ENCODE assay signal across 10 cellular contexts in genomic region chr15:55499158-55499557, GRCh38. TPM values are rescaled to one million over a fixed set of nuclear protein-coding genes. Genes with fewer than 3 reads are reported as not detected.
DNase-seq lines count a peak whose midpoint lies in the region; ATAC-seq and TF ChIP-seq lines count a peak whose summit lies in the region.
"Had no signal": no experiment of that assay in that cellular context is flagged by ENCODE, and none has a peak within 500 bp of the region (broad histone marks: within the 10 kb centered on the region; RNA-seq: fewer than 3 reads in every experiment).

No MANE protein-coding gene starts in this region.

- CTCF ChIA-PET in WTC11 (lab: Charles Lee) = interaction anchor here (0.7 kb wide), 1 partner anchor 283 kb away, joined by 6 read pairs; no protein-coding TSS in a partner anchor

- H3K9ac ChIP-seq in ES-I3 (ENCODE audit: low read depth, low read length) = peak overlapping the region; percentile 61; the same call in 1 of the 2 replicates

- H3K4me1 Mint-ChIP-seq in WTC11 (peaks cover 5% of the 10 kb centered on the region; the same call in 1 of the 2 replicates), mesothelial cell of epicardium (peaks cover 9% of the 10 kb centered on the region)

- in situ Hi-C loops in transverse colon (cut with MboI; ENCODE audit: low pct_ligation_motif_present in 1 of 4, low pct_unique_long_range_greater_than_20kb in 1 of 4, low sequenced_read_pairs in 3 of 4) = no loop called here

- no peak for DNase-seq in BE2C
- DNase-seq in WTC11 (ENCODE audit: low spot score) = no peak
- no peak for DNase-seq in mesothelial cell of epicardium (ENCODE audit: low spot score in 2 of 2, unreplicated experiment in 2 of 2)
- DNase-seq in transverse colon = no peak
- no peak for DNase-seq in Peyer's patch
- DNase-seq: NCI-H226, SHP77 had no signal

- H3K9me3 Mint-ChIP-seq in WTC11 = peaks cover 4% of the 10 kb centered on the region
- peaks cover 6% of the 10 kb centered on the region for H3K9me3 Mint-ChIP-seq in mesothelial cell of epicardium
- H3K9me3 Mint-ChIP-seq: dendritic cell treated with granulocyte-macrophage colony-stimulating factor and Interleukin-4, amounts not matched to agents 40 ng/mL and 50 ng/mL, for 4 days had no signal

- H3K4me1 ChIP-seq in BE2C (no peaks in the 10 kb centered on the region), ES-I3 (ENCODE audit: insufficient read depth, low read length) (no peaks in the 10 kb centered on the region), transverse colon (peaks cover 0 to 13% (median 2%) of the 10 kb centered on the region in 4 donors), Peyer's patch (peaks cover 0 to 7% (median 0%) of the 10 kb centered on the region in 4 donors)

- H3K36me3 ChIP-seq in BE2C (no peaks in the 10 kb centered on the region), ES-I3 (ENCODE audit: insufficient read depth, low read length) (no peaks in the 10 kb centered on the region), transverse colon (no peaks in the 10 kb centered on the region), Peyer's patch (no peaks in the 10 kb centered on the region)

- no peak overlapping the region for H3K27ac Mint-ChIP-seq in WTC11
- no peak overlapping the region for H3K27ac Mint-ChIP-seq in mesothelial cell of epicardium

- H3K36me3 Mint-ChIP-seq in WTC11 = no peaks in the 10 kb centered on the region
- no peaks in the 10 kb centered on the region for H3K36me3 Mint-ChIP-seq in mesothelial cell of epicardium

- ATAC-seq in WTC11 = peak; percentile 27
- no peak for ATAC-seq in HG02642 (IDR thresholded peaks at IDR 0.05; ENCODE audit: poor library complexity, unreplicated experiment)

- peak overlapping the region; percentile 90 for H3K4me3 ChIP-seq in BE2C (ENCODE audit: low read depth, low read length)
- H3K4me3 ChIP-seq in transverse colon = no peak overlapping the region
- H3K4me3 ChIP-seq in Peyer's patch = no peak overlapping the region

- H3K4me3 Mint-ChIP-seq in WTC11 (peak overlapping the region; percentile 87), mesothelial cell of epicardium (peak overlapping the region; percentile 93)

- H3K27me3 ChIP-seq in BE2C = peaks cover 3% of the 10 kb centered on the region
- no peaks in the 10 kb centered on the region for H3K27me3 ChIP-seq in transverse colon
- H3K27me3 ChIP-seq in Peyer's patch = no peaks in the 10 kb centered on the region

- WGBS in transverse colon (ENCODE audit: low coverage in 1 of 2), 2 donors = 79 to 80% methylated on average over 7 to 8 of the region's 8 CpGs

- intact Hi-C loops in transverse colon (cut with DNase I; ENCODE audit: low total_unique reads) = no loop called here

- POLR2A ChIA-PET in WTC11 (lab: Charles Lee) = no interaction called here

- TF ChIP-seq EP300 in transverse colon (IDR thresholded peaks at IDR 0.05; ENCODE audit: low read depth) = no peak

- no peak for TF ChIP-seq CTCF in BE2C (IDR thresholded peaks at IDR 0.05; ENCODE audit: low read depth, low read length)
- TF ChIP-seq CTCF in WTC11 (IDR thresholded peaks at IDR 0.05) = no peak
- no peak for TF ChIP-seq CTCF in mesothelial cell of epicardium (IDR thresholded peaks at IDR 0.05; ENCODE audit: unreplicated experiment)
- TF ChIP-seq CTCF in transverse colon (IDR thresholded peaks at IDR 0.05) = no peak
- no peak for TF ChIP-seq CTCF in Peyer's patch (IDR thresholded peaks at IDR 0.05)

- H3K27me3 Mint-ChIP-seq in WTC11 (ENCODE audit: low read depth) = peaks cover 10% of the 10 kb centered on the region
- peaks cover 9% of the 10 kb centered on the region for H3K27me3 Mint-ChIP-seq in mesothelial cell of epicardium (ENCODE audit: low read depth)

- TF ChIP-seq POLR2A in transverse colon (IDR thresholded peaks at IDR 0.05) = no peak
- no peak for TF ChIP-seq POLR2A in Peyer's patch (IDR thresholded peaks at IDR 0.05)

- H3K27ac ChIP-seq in transverse colon (no peak overlapping the region), Peyer's patch (no peak overlapping the region)

- H3K9me3 ChIP-seq in BE2C (no peaks in the 10 kb centered on the region), ES-I3 (ENCODE audit: control insufficient read depth, insufficient read depth, low read length) (no peaks in the 10 kb centered on the region), transverse colon (no peaks in the 10 kb centered on the region), Peyer's patch (no peaks in the 10 kb centered on the region)

TF ChIP-seq in WTC11, 78 proteins besides CTCF, POLR2A, EP300 and RAD21:
- TF ChIP-seq NFYB (CRISPR knock-in tag; conservative IDR thresholded peaks at IDR 0.05; ENCODE audit: low read depth) = peak; percentile 80
- TF ChIP-seq, protein P1, sequence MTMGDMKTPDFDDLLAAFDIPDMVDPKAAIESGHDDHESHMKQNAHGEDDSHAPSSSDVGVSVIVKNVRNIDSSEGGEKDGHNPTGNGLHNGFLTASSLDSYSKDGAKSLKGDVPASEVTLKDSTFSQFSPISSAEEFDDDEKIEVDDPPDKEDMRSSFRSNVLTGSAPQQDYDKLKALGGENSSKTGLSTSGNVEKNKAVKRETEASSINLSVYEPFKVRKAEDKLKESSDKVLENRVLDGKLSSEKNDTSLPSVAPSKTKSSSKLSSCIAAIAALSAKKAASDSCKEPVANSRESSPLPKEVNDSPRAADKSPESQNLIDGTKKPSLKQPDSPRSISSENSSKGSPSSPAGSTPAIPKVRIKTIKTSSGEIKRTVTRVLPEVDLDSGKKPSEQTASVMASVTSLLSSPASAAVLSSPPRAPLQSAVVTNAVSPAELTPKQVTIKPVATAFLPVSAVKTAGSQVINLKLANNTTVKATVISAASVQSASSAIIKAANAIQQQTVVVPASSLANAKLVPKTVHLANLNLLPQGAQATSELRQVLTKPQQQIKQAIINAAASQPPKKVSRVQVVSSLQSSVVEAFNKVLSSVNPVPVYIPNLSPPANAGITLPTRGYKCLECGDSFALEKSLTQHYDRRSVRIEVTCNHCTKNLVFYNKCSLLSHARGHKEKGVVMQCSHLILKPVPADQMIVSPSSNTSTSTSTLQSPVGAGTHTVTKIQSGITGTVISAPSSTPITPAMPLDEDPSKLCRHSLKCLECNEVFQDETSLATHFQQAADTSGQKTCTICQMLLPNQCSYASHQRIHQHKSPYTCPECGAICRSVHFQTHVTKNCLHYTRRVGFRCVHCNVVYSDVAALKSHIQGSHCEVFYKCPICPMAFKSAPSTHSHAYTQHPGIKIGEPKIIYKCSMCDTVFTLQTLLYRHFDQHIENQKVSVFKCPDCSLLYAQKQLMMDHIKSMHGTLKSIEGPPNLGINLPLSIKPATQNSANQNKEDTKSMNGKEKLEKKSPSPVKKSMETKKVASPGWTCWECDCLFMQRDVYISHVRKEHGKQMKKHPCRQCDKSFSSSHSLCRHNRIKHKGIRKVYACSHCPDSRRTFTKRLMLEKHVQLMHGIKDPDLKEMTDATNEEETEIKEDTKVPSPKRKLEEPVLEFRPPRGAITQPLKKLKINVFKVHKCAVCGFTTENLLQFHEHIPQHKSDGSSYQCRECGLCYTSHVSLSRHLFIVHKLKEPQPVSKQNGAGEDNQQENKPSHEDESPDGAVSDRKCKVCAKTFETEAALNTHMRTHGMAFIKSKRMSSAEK (CRISPR knock-in tag; IDR thresholded peaks at IDR 0.05; ENCODE audit: borderline replicate concordance) = no peak

RNA-seq across cellular contexts. Expression of gene DNAAF4, which starts 8.9 kb away (rescaled TPM):
- 0.91 TPM for polyA plus RNA-seq in BE2C (2012; ENCODE audit: insufficient read depth, insufficient read length, low read depth)
- 1.2 to 1.9 TPM (median 1.2 TPM) in 3 replicates for total RNA-seq in WTC11 (2021)
- total RNA-seq in mesothelial cell of epicardium = 3.3 to 4.3 TPM (median 3.4 TPM) in 3 replicates
- total RNA-seq in transverse colon = under 1 TPM in 1 of 4 donors, not detected in 3; 0.80 TPM
- total RNA-seq in Peyer's patch = 1 to 10 TPM in 1 of 4 donors, not detected in 3; 2.6 TPM
